In genomic region chr5:17819786-17820185, GRCh38 we compare ENCODE assay signal across 22 cellular contexts.
"Had no signal": no experiment of that assay in that cellular context is flagged by ENCODE, and none has a peak within 500 bp of the region (broad histone marks: within the 10 kb centered on the region; RNA-seq: fewer than 3 reads in every experiment).

No MANE protein-coding gene starts in this region.

- H3K4me3 Mint-ChIP-seq: dendritic cell treated with granulocyte-macrophage colony-stimulating factor and Interleukin-4, amounts not matched to agents 40 ng/mL and 50 ng/mL, for 4 days; natural killer cell; stimulated activated effector memory CD8-positive, alpha-beta T cell treated with anti-CD3 and anti-CD28 coated beads, Interleukin-12 subunit alpha, Interleukin-12 subunit beta, amount 100 ng/mL, for 72 hours had no signal

- H2AFZ ChIP-seq: hepatocyte had no signal

- H3K27ac ChIP-seq: esophagus squamous epithelium, foreskin keratinocyte, hepatocyte, lower lobe of right lung, sigmoid colon, stomach, thoracic aorta, upper lobe of left lung, VCaP had no signal

- H3K36me3 Mint-ChIP-seq: activated naive CD4-positive, alpha-beta T cell treated with anti-CD3 and anti-CD28 coated beads, Interleukin-2, amount 50 U/mL, for 72 hours; stimulated activated effector memory CD8-positive, alpha-beta T cell treated with anti-CD3 and anti-CD28 coated beads, Interleukin-12 subunit alpha, Interleukin-12 subunit beta, amount 100 ng/mL, for 72 hours had no signal

- H3K27me3 Mint-ChIP-seq: dendritic cell treated with granulocyte-macrophage colony-stimulating factor and Interleukin-4, amounts not matched to agents 40 ng/mL and 50 ng/mL, for 4 days had no signal

- H3K27me3 ChIP-seq: esophagus squamous epithelium, foreskin keratinocyte, hepatocyte, sigmoid colon, stomach, upper lobe of left lung had no signal

- H3K4me2 ChIP-seq: hepatocyte had no signal

- H3K4me3 ChIP-seq: esophagus squamous epithelium, hepatocyte, lower lobe of right lung, sigmoid colon, stomach, thoracic aorta, upper lobe of left lung had no signal

- H3K4me1 Mint-ChIP-seq: natural killer cell; stimulated activated effector memory CD8-positive, alpha-beta T cell treated with anti-CD3 and anti-CD28 coated beads, Interleukin-12 subunit alpha, Interleukin-12 subunit beta, amount 100 ng/mL, for 72 hours had no signal

- H3K9me3 ChIP-seq: esophagus squamous epithelium, lower lobe of right lung, sigmoid colon, stomach, thoracic aorta, upper lobe of left lung had no signal

- H3K27ac Mint-ChIP-seq: activated naive CD4-positive, alpha-beta T cell treated with anti-CD3 and anti-CD28 coated beads, Interleukin-2, amount 50 U/mL, for 72 hours; dendritic cell treated with granulocyte-macrophage colony-stimulating factor and Interleukin-4, amounts not matched to agents 40 ng/mL and 50 ng/mL, for 4 days; natural killer cell; stimulated activated effector memory CD8-positive, alpha-beta T cell treated with anti-CD3 and anti-CD28 coated beads, Interleukin-12 subunit alpha, Interleukin-12 subunit beta, amount 100 ng/mL, for 72 hours had no signal

- ATAC-seq: activated naive CD4-positive, alpha-beta T cell treated with anti-CD3 and anti-CD28 coated beads, Interleukin-2, amount 50 U/mL, for 72 hours; foreskin keratinocyte; left colon; lower lobe of right lung; natural killer cell; stimulated activated effector memory CD8-positive, alpha-beta T cell treated with anti-CD3 and anti-CD28 coated beads, Interleukin-12 subunit alpha, Interleukin-12 subunit beta, amount 100 ng/mL, for 72 hours had no signal

- H3K79me2 ChIP-seq: hepatocyte had no signal

- H3K4me1 ChIP-seq: esophagus squamous epithelium, lower lobe of right lung, sigmoid colon, stomach, upper lobe of left lung had no signal

- DNase-seq: activated CD4-positive, alpha-beta T cell treated with anti-CD3 and anti-CD28 coated beads for 1 hour; activated gamma-delta T cell; amniotic stem cell; effector CD8-positive, alpha-beta T cell; esophagus squamous epithelium; foreskin keratinocyte; left colon; lower lobe of right lung; natural killer cell; posterior cingulate gyrus; sigmoid colon; stimulated activated CD4-positive, alpha-beta T cell treated with anti-CD3 and anti-CD28 coated beads, Interleukin-4, amount 100 ng/mL, for 24 hours; stomach; SW 1271; T-helper 2 cell; upper lobe of left lung had no signal

- H3K36me3 ChIP-seq: esophagus squamous epithelium, lower lobe of right lung, sigmoid colon, stomach, thoracic aorta, upper lobe of left lung had no signal
